Comparison of ENCODE assay signal across 9 cellular contexts in genomic region chrX:13899607-13900006, GRCh38.
A peak's percentile ranks its signal among the peaks of the same experiment; 100 is the strongest.
DNase-seq lines count a peak whose midpoint lies in the region; ATAC-seq and TF ChIP-seq lines count a peak whose summit lies in the region.
"Had no signal": no experiment of that assay in that cellular context is flagged by ENCODE, and none has a peak within 500 bp of the region (broad histone marks: within the 10 kb centered on the region; RNA-seq: fewer than 3 reads in every experiment).

No MANE protein-coding gene starts in this region.

- H3K4me1 ChIP-seq in transverse colon = no peaks in the 10 kb centered on the region

- WGBS in transverse colon (ENCODE audit: low coverage in 1 of 2), 2 donors = 69 to 80% methylated on average over 1 to 6 of the region's 6 CpGs

- TF ChIP-seq POLR2A in transverse colon (IDR thresholded peaks at IDR 0.05) = no peak

- in situ Hi-C loops in transverse colon (cut with MboI; ENCODE audit: low pct_ligation_motif_present in 1 of 4, low pct_unique_long_range_greater_than_20kb in 1 of 4, low sequenced_read_pairs in 3 of 4) = no loop called here

- intact Hi-C loops in transverse colon (cut with DNase I; ENCODE audit: low total_unique reads) = no loop called here

- no peak for TF ChIP-seq CTCF in chondrocyte (IDR thresholded peaks at IDR 0.05)
- no peak for TF ChIP-seq CTCF in transverse colon (IDR thresholded peaks at IDR 0.05)

- no peaks in the 10 kb centered on the region for H3K36me3 Mint-ChIP-seq in chondrocyte (ENCODE audit: low read depth)

- H3K9me3 ChIP-seq in transverse colon = no peaks in the 10 kb centered on the region

- DNase-seq in DMS 273 (lab: John Stamatoyannopoulos, UW; ENCODE audit: unreplicated experiment) (peak; percentile 92), NCI-H1694 (lab: John Stamatoyannopoulos, UW) (peak; percentile 63), chondrocyte (ENCODE audit: low spot score) (no peak), myocyte (ENCODE audit: low read depth) (peak; percentile 70), transverse colon (no peak), UCSD-AML1 (lab: John Stamatoyannopoulos, UW; ENCODE audit: unreplicated experiment) (no peak), SK-N-DZ (ENCODE audit: low spot score) (no peak)

- no peak for TF ChIP-seq EP300 in transverse colon (IDR thresholded peaks at IDR 0.05; ENCODE audit: low read depth)

- H3K4me1 Mint-ChIP-seq in chondrocyte (ENCODE audit: low read depth) = peaks cover 45% of the 10 kb centered on the region
- H3K4me1 Mint-ChIP-seq: central memory CD8-positive, alpha-beta T cell had no signal

- H3K9me3 Mint-ChIP-seq in chondrocyte (ENCODE audit: low read depth) = peaks cover 11% of the 10 kb centered on the region
- H3K9me3 Mint-ChIP-seq: central memory CD8-positive, alpha-beta T cell had no signal

- no peak overlapping the region for H3K27ac ChIP-seq in transverse colon

- H3K27ac Mint-ChIP-seq in chondrocyte (ENCODE audit: unreplicated experiment) = peak overlapping the region; percentile 94

- no peaks in the 10 kb centered on the region for H3K27me3 ChIP-seq in transverse colon

- H3K27me3 Mint-ChIP-seq in chondrocyte (ENCODE audit: low read depth) = no peaks in the 10 kb centered on the region

- no peaks in the 10 kb centered on the region for H3K36me3 ChIP-seq in transverse colon

- no peak overlapping the region for H3K4me3 ChIP-seq in transverse colon

- no peak for ATAC-seq in GM18870 (IDR thresholded peaks at IDR 0.05; ENCODE audit: unreplicated experiment)

- H3K4me3 Mint-ChIP-seq in chondrocyte (ENCODE audit: unreplicated experiment) = peak overlapping the region; percentile 13
- H3K4me3 Mint-ChIP-seq: central memory CD8-positive, alpha-beta T cell had no signal

Comparison
In these comparisons a context has a peak if more than half of its experiments do, and no peak if none do; other contexts are left out.
1. DNase-seq: peak in DMS 273 (single experiment), NCI-H1694 (single experiment) and myocyte (single experiment); none in chondrocyte (single experiment), transverse colon (single experiment), UCSD-AML1 (single experiment) and SK-N-DZ (single experiment).